Comparison of ENCODE assay signal across 1 cellular context in genomic region chr17:62965649-62966425, GRCh38.
A peak's percentile ranks its signal among the peaks of the same experiment; 100 is the strongest.
TF ChIP-seq lines count a peak whose summit lies in the region.

Gene TANC2 (plus strand): TSS chr17:62966235. CDS start chr17:63009560, 43,325 bp downstream.

TF ChIP-seq in K562, 482 proteins besides CTCF, POLR2A, EP300 and RAD21 (continued from another document and continues in another):
- TF ChIP-seq PRDM10 (IDR thresholded peaks at IDR 0.05; ENCODE audit: partially characterized antibody) (peak; percentile 38), CBX1 (IDR thresholded peaks at IDR 0.05; ENCODE audit: low read depth) (no peak), EGR1 (conservative IDR thresholded peaks at IDR 0.05) (peak; percentile 61; the same call in 1 of the 2 replicates), ZBTB7A (IDR thresholded peaks at IDR 0.05; ENCODE audit: borderline replicate concordance, control insufficient read depth, low read depth, low read length) (peak; percentile 81; the same call in 1 of the 2 replicates), EP400 (IDR thresholded peaks at IDR 0.05) (peak; percentile 62), SNIP1 (IDR thresholded peaks at IDR 0.05; ENCODE audit: low read depth) (no peak), PURB (CRISPR knock-in tag; IDR thresholded peaks at IDR 0.05; ENCODE audit: low read depth) (no peak), L3MBTL2 (IDR thresholded peaks at IDR 0.05) (peak; percentile 98), ZNF76 (CRISPR knock-in tag; IDR thresholded peaks at IDR 0.05; ENCODE audit: borderline replicate concordance) (0 out of 2 replicates have a peak, but pooled peaks have one; percentile 12), CTCFL (IDR thresholded peaks at IDR 0.05; ENCODE audit: borderline replicate concordance, insufficient read depth, low read depth, low read length, poor library complexity, severe bottlenecking) (peak; percentile 15), ZNF592 (IDR thresholded peaks at IDR 0.05) (0 out of 2 replicates have a peak, but pooled peaks have one; percentile 22), PKNOX1 (IDR thresholded peaks at IDR 0.05) (peak; percentile 88), KLF13 (tag; IDR thresholded peaks at IDR 0.05; ENCODE audit: borderline replicate concordance, low read depth) (0 out of 2 replicates have a peak, but pooled peaks have one; percentile 33), RB1 (IDR thresholded peaks at IDR 0.05; ENCODE audit: low read depth) (0 out of 2 replicates have a peak, but pooled peaks have one; percentile 13), CBFA2T2 (conservative IDR thresholded peaks at IDR 0.05) (peak; percentile 38; the same call in 1 of the 2 replicates), BHLHE40 (IDR thresholded peaks at IDR 0.05; ENCODE audit: low read length) (peak; percentile 97), ZNF740 (CRISPR knock-in tag; IDR thresholded peaks at IDR 0.05) (no peak), ZNF740 (tag; IDR thresholded peaks at IDR 0.05) (0 out of 4 replicates have a peak, but pooled peaks of 1 of the 2 experiments have one; percentile 62), CREB1 (IDR thresholded peaks at IDR 0.05) (no peak; the same call in 1 of the 2 replicates), CREB1 (CRISPR knock-in tag; IDR thresholded peaks at IDR 0.05) (peak; percentile 23; the same call in 1 of the 2 replicates), THRAP3 (IDR thresholded peaks at IDR 0.05; ENCODE audit: borderline replicate concordance) (no peak), MTA3 (IDR thresholded peaks at IDR 0.05; ENCODE audit: borderline replicate concordance) (peak; percentile 59; the same call in 1 of the 2 replicates), ATF6 (CRISPR knock-in tag; IDR thresholded peaks at IDR 0.05) (no peak), RCOR1 (IDR thresholded peaks at IDR 0.05; ENCODE audit: borderline replicate concordance in 1 of 2, low read depth in 2 of 2, low read length in 2 of 2) (0 out of 4 replicates have a peak, but pooled peaks of 1 of the 2 experiments have one; percentile 13), ZFX (CRISPR knock-in tag; IDR thresholded peaks at IDR 0.05) (peak; percentile 85)
- TF ChIP-seq, protein P1, sequence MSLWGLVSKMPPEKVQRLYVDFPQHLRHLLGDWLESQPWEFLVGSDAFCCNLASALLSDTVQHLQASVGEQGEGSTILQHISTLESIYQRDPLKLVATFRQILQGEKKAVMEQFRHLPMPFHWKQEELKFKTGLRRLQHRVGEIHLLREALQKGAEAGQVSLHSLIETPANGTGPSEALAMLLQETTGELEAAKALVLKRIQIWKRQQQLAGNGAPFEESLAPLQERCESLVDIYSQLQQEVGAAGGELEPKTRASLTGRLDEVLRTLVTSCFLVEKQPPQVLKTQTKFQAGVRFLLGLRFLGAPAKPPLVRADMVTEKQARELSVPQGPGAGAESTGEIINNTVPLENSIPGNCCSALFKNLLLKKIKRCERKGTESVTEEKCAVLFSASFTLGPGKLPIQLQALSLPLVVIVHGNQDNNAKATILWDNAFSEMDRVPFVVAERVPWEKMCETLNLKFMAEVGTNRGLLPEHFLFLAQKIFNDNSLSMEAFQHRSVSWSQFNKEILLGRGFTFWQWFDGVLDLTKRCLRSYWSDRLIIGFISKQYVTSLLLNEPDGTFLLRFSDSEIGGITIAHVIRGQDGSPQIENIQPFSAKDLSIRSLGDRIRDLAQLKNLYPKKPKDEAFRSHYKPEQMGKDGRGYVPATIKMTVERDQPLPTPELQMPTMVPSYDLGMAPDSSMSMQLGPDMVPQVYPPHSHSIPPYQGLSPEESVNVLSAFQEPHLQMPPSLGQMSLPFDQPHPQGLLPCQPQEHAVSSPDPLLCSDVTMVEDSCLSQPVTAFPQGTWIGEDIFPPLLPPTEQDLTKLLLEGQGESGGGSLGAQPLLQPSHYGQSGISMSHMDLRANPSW (CRISPR knock-in tag; IDR thresholded peaks at IDR 0.05): 0 out of 2 replicates have a peak, but pooled peaks have one; percentile 63
- TF ChIP-seq, protein P2, sequence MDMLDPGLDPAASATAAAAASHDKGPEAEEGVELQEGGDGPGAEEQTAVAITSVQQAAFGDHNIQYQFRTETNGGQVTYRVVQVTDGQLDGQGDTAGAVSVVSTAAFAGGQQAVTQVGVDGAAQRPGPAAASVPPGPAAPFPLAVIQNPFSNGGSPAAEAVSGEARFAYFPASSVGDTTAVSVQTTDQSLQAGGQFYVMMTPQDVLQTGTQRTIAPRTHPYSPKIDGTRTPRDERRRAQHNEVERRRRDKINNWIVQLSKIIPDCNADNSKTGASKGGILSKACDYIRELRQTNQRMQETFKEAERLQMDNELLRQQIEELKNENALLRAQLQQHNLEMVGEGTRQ (CRISPR knock-in tag; IDR thresholded peaks at IDR 0.05): peak; percentile 88
- TF ChIP-seq, protein P3, sequence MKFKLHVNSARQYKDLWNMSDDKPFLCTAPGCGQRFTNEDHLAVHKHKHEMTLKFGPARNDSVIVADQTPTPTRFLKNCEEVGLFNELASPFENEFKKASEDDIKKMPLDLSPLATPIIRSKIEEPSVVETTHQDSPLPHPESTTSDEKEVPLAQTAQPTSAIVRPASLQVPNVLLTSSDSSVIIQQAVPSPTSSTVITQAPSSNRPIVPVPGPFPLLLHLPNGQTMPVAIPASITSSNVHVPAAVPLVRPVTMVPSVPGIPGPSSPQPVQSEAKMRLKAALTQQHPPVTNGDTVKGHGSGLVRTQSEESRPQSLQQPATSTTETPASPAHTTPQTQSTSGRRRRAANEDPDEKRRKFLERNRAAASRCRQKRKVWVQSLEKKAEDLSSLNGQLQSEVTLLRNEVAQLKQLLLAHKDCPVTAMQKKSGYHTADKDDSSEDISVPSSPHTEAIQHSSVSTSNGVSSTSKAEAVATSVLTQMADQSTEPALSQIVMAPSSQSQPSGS (CRISPR knock-in tag; IDR thresholded peaks at IDR 0.05): peak; percentile 86
- TF ChIP-seq, protein P4, sequence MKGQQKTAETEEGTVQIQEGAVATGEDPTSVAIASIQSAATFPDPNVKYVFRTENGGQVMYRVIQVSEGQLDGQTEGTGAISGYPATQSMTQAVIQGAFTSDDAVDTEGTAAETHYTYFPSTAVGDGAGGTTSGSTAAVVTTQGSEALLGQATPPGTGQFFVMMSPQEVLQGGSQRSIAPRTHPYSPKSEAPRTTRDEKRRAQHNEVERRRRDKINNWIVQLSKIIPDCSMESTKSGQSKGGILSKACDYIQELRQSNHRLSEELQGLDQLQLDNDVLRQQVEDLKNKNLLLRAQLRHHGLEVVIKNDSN (CRISPR knock-in tag; IDR thresholded peaks at IDR 0.05): peak; percentile 93
- TF ChIP-seq, protein P5, sequence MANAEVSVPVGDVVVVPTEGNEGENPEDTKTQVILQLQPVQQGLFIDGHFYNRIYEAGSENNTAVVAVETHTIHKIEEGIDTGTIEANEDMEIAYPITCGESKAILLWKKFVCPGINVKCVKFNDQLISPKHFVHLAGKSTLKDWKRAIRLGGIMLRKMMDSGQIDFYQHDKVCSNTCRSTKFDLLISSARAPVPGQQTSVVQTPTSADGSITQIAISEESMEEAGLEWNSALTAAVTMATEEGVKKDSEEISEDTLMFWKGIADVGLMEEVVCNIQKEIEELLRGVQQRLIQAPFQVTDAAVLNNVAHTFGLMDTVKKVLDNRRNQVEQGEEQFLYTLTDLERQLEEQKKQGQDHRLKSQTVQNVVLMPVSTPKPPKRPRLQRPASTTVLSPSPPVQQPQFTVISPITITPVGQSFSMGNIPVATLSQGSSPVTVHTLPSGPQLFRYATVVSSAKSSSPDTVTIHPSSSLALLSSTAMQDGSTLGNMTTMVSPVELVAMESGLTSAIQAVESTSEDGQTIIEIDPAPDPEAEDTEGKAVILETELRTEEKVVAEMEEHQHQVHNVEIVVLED (CRISPR knock-in tag; IDR thresholded peaks at IDR 0.05): peak; percentile 88
